In genomic region chr19:5080809-5081208, GRCh38 we compare ENCODE assay signal across 17 cellular contexts.
DNase-seq lines count a peak whose midpoint lies in the region; ATAC-seq, FAIRE-seq and TF ChIP-seq lines count a peak whose summit lies in the region.
"Had no signal": no experiment of that assay in that cellular context is flagged by ENCODE, and none has a peak within 500 bp of the region (broad histone marks: within the 10 kb centered on the region; RNA-seq: fewer than 3 reads in every experiment).

No MANE protein-coding gene starts in this region.

- H3K79me2 ChIP-seq in HCT116 (ENCODE audit: insufficient read depth, low read length) (no peaks in the 10 kb centered on the region), K562 (ENCODE audit: control insufficient read depth, insufficient read depth, low read length) (no peaks in the 10 kb centered on the region), trophoblast cell (ENCODE audit: control insufficient read depth, insufficient read depth, low read length, poor library complexity) (no peaks in the 10 kb centered on the region)

- H3K14ac ChIP-seq in trophoblast cell (ENCODE audit: low read length) = no peak overlapping the region

- H2BK5ac ChIP-seq in trophoblast cell (ENCODE audit: low read depth, low read length, poor library complexity) = no peak overlapping the region

- no peaks in the 10 kb centered on the region for H3K27me3 ChIP-seq in BE2C
- H3K27me3 ChIP-seq in HCT116 (ENCODE audit: insufficient read depth, low read length) = no peaks in the 10 kb centered on the region
- H3K27me3 ChIP-seq in K562 (ENCODE audit: control insufficient read depth in 2 of 2, insufficient read depth in 2 of 2, low read length in 2 of 2) = no peaks in the 10 kb centered on the region
- H3K27me3 ChIP-seq in trophoblast cell (ENCODE audit: insufficient read depth, low read length) = no peaks in the 10 kb centered on the region

- H3K4ac ChIP-seq in trophoblast cell (ENCODE audit: low read depth, low read length) = no peak overlapping the region

- H3K79me1 ChIP-seq in trophoblast cell (ENCODE audit: low read length) = no peaks in the 10 kb centered on the region

- no peak for TF ChIP-seq EP300 in K562 (IDR thresholded peaks at IDR 0.05; ENCODE audit: low read length)

- TSS peak; percentile 27 for BruUV-seq in HCT116 (replicated peaks; lab: Mats Ljungman, UMichigan)
- no TSS peak for BruUV-seq in K562 (replicated peaks; lab: Mats Ljungman, UMichigan)

- H3K36me3 Mint-ChIP-seq in endothelial cell (ENCODE audit: low read depth, unreplicated experiment) = peaks cover 15% of the 10 kb centered on the region

- POLR2A ChIA-PET in HCT116 (lab: Charles Lee) (no interaction called here), K562 (lab: Yijun Ruan, JAX) (no interaction called here)

- no peak overlapping the region for H2AK5ac ChIP-seq in trophoblast cell (ENCODE audit: low read length)

- no peaks in the 10 kb centered on the region for H3K9me1 ChIP-seq in K562 (ENCODE audit: control insufficient read depth, insufficient read depth, low read length)

- TF ChIP-seq CTCF in BE2C (IDR thresholded peaks at IDR 0.05; ENCODE audit: low read depth, low read length) (no peak), HCT116 (IDR thresholded peaks at IDR 0.05 in 2 of 3, conservative IDR thresholded peaks at IDR 0.05 in 1 of 3; ENCODE audit: borderline replicate concordance in 1 of 3, insufficient read depth in 1 of 3, low read depth in 2 of 3, low read length in 2 of 3) (no peak), K562 (IDR thresholded peaks at IDR 0.05 in 2 of 3, conservative IDR thresholded peaks at IDR 0.05 in 1 of 3; ENCODE audit: insufficient read depth in 2 of 3, low read depth in 1 of 3, low read length in 3 of 3) (no peak), endothelial cell (IDR thresholded peaks at IDR 0.05; ENCODE audit: unreplicated experiment) (no peak)

- H2BK120ac ChIP-seq in trophoblast cell (ENCODE audit: insufficient read depth, low read length, poor library complexity) = no peak overlapping the region

- 92% methylated on average over 19 of the region's 19 CpGs for WGBS in K562 (ENCODE audit: insufficient coverage, low coverage, missing lambda C conversion rate)
- WGBS in trophoblast cell (ENCODE audit: extremely low coverage, insufficient coverage, insufficient read length) = no CpG with 5 or more reads among the region's 19 CpGs

- H3K9ac ChIP-seq in HCT116 (ENCODE audit: low read length) = no peak overlapping the region
- no peak overlapping the region for H3K9ac ChIP-seq in K562 (ENCODE audit: insufficient read depth in 1 of 2, low read depth in 2 of 2, low read length in 2 of 2)
- no peak overlapping the region for H3K9ac ChIP-seq in trophoblast cell (ENCODE audit: low read length)
- H3K9ac ChIP-seq: KMS-11 had no signal

- FAIRE-seq in K562 (lab: Jason Lieb, UNC) = no peak
- FAIRE-seq in GM12891 (lab: Jason Lieb, UNC) = no peak
- FAIRE-seq: GM18507 had no signal

- no peak for TF ChIP-seq RAD21 in HCT116 (IDR thresholded peaks at IDR 0.05; ENCODE audit: low read depth)
- no peak for TF ChIP-seq RAD21 in K562 (CRISPR knock-in tag; conservative IDR thresholded peaks at IDR 0.05 in 1 of 2, IDR thresholded peaks at IDR 0.05 in 1 of 2)

- RAD21 ChIA-PET in HCT116 (lab: Charles Lee; ENCODE audit: low non-redundant PET in 1 of 2, low total read pairs in 2 of 2, uncharacterized antibody in 2 of 2, unreplicated experiment in 2 of 2) = no interaction called here

- H3K9me3 ChIP-seq in BE2C (no peaks in the 10 kb centered on the region), HCT116 (ENCODE audit: control insufficient read depth in 1 of 2, insufficient read depth in 1 of 2, low read depth in 1 of 2, low read length in 2 of 2) (no peaks in the 10 kb centered on the region), K562 (replicated peaks; ENCODE audit: control insufficient read depth, insufficient read depth, low read depth, low read length) (no peaks in the 10 kb centered on the region), trophoblast cell (ENCODE audit: insufficient read depth, low read depth, low read length) (no peaks in the 10 kb centered on the region)

- H3K23ac ChIP-seq in trophoblast cell (ENCODE audit: low read length) = no peak overlapping the region

- H4K12ac ChIP-seq in trophoblast cell (ENCODE audit: low read depth, low read length) = no peak overlapping the region

- H2AFZ ChIP-seq in HCT116 (ENCODE audit: low read depth, low read length, poor library complexity, severe bottlenecking) (no peak overlapping the region), K562 (ENCODE audit: low read depth, low read length) (no peak overlapping the region), trophoblast cell (ENCODE audit: insufficient read depth, low read length, poor library complexity) (no peak overlapping the region)

- no peak overlapping the region for H4K91ac ChIP-seq in trophoblast cell (ENCODE audit: low read depth, low read length)

- H3K27me3 Mint-ChIP-seq in endothelial cell (ENCODE audit: unreplicated experiment) = no peaks in the 10 kb centered on the region
- H3K27me3 Mint-ChIP-seq: IgD-negative memory B cell had no signal

- no peak overlapping the region for H3K27ac ChIP-seq in HCT116 (ENCODE audit: low read depth, low read length)
- no peak overlapping the region for H3K27ac ChIP-seq in K562 (ENCODE audit: extremely low read depth, low read depth, low read length)
- no peak overlapping the region for H3K27ac ChIP-seq in trophoblast cell (ENCODE audit: low read depth, low read length)
- H3K27ac ChIP-seq: KMS-11 had no signal

- intact Hi-C loops in HCT116 (cut with micrococcal nuclease) (no loop called here), K562 (cut with micrococcal nuclease) (no loop called here)

- H3K4me3 ChIP-seq in BE2C (ENCODE audit: low read depth, low read length) (peak overlapping the region; percentile 28; the same call in 1 of the 2 replicates), HCT116 (replicated peaks in 1 of 2; ENCODE audit: low read depth in 1 of 2, low read length in 2 of 2) (no peak overlapping the region), K562 (no peak overlapping the region), trophoblast cell (ENCODE audit: low read depth, low read length) (no peak overlapping the region)

- H3K36me3 ChIP-seq in BE2C (peaks cover 43% of the 10 kb centered on the region), HCT116 (ENCODE audit: control insufficient read depth in 1 of 2, insufficient read depth in 2 of 2, low read length in 2 of 2) (peaks cover 0 to 7% of the 10 kb centered on the region in 2 experiments; a peak in 2 of 4 replicates), K562 (ENCODE audit: control insufficient read depth, insufficient read depth, low read length) (peaks cover 61% of the 10 kb centered on the region; the same call in 1 of the 3 replicates), trophoblast cell (ENCODE audit: control insufficient read depth in 1 of 2, insufficient read depth in 2 of 2, low read length in 2 of 2) (peaks cover 79 to 81% of the 10 kb centered on the region in 2 experiments)

- H3K4me2 ChIP-seq in HCT116 (ENCODE audit: low read length) (no peak overlapping the region), K562 (ENCODE audit: insufficient read depth, low read length) (no peak overlapping the region), trophoblast cell (ENCODE audit: low read length) (no peak overlapping the region)
- H3K4me2 ChIP-seq: KMS-11 had no signal

- H3K4me3 Mint-ChIP-seq in endothelial cell (ENCODE audit: unreplicated experiment) = peak overlapping the region; percentile 77
- H3K4me3 Mint-ChIP-seq: CD14-positive monocyte; CD8-positive, alpha-beta T cell; IgD-negative memory B cell had no signal

- CTCF ChIA-PET in HCT116 (lab: Charles Lee) (no interaction called here), K562 (lab: Yijun Ruan, JAX; ENCODE audit: low intra/inter-chr PET ratio) (no interaction called here)

- DNase-seq in BE2C (no peak), HCT116 (ENCODE audit: low read depth, low spot score) (no peak), K562 (ENCODE audit: extremely low read depth in 1 of 4, low spot score in 3 of 4) (no peak), endothelial cell (ENCODE audit: low spot score) (no peak), GM12891 (ENCODE audit: insufficient read length, low spot score) (no peak), trophoblast cell (no peak)
- DNase-seq: ACHN; CD8-positive, alpha-beta T cell; DND-41; GF-D8; HCEC 1CT had no signal

- H4K20me1 ChIP-seq in HCT116 (ENCODE audit: insufficient read depth) (no peaks in the 10 kb centered on the region), K562 (replicated peaks; ENCODE audit: control insufficient read depth, insufficient read depth, low read length) (no peaks in the 10 kb centered on the region; the same call in 1 of the 2 replicates)

- H4K8ac ChIP-seq in trophoblast cell (ENCODE audit: low read depth, low read length) = no peak overlapping the region

- H3K4me1 Mint-ChIP-seq in endothelial cell (ENCODE audit: unreplicated experiment) = peaks cover 2% of the 10 kb centered on the region

- H3K18ac ChIP-seq in trophoblast cell (ENCODE audit: low read length) = no peak overlapping the region

- no peak overlapping the region for H3K27ac Mint-ChIP-seq in endothelial cell (ENCODE audit: unreplicated experiment)
- H3K27ac Mint-ChIP-seq: CD14-positive monocyte; CD8-positive, alpha-beta T cell; IgD-negative memory B cell had no signal

- H2BK12ac ChIP-seq in trophoblast cell (ENCODE audit: low read length) = no peak overlapping the region

- H3K4me1 ChIP-seq in BE2C = peaks cover 35% of the 10 kb centered on the region
- H3K4me1 ChIP-seq in HCT116 (ENCODE audit: control insufficient read depth in 1 of 2, insufficient read depth in 2 of 2, low read length in 2 of 2) = no peaks in the 10 kb centered on the region
- H3K4me1 ChIP-seq in K562 (replicated peaks in 1 of 2; ENCODE audit: control insufficient read depth in 2 of 2, insufficient read depth in 2 of 2, low read length in 2 of 2) = peaks cover 0 to 41% of the 10 kb centered on the region in 2 experiments; a peak in 3 of 5 replicates
- H3K4me1 ChIP-seq in trophoblast cell (ENCODE audit: control insufficient read depth in 1 of 2, insufficient read depth in 2 of 2, low read length in 2 of 2) = peaks cover 0 to 4% of the 10 kb centered on the region in 2 experiments

- TF ChIP-seq POLR2A in HCT116 (IDR thresholded peaks at IDR 0.05; ENCODE audit: borderline replicate concordance, extremely low read depth, insufficient read depth, insufficient read length) (no peak), K562 (conservative IDR thresholded peaks at IDR 0.05) (no peak), GM12891 (IDR thresholded peaks at IDR 0.05; ENCODE audit: low read depth, low read length) (no peak)

- H3K9me3 Mint-ChIP-seq in endothelial cell (ENCODE audit: unreplicated experiment) = no peaks in the 10 kb centered on the region
- H3K9me3 Mint-ChIP-seq: CD8-positive, alpha-beta T cell; IgD-negative memory B cell had no signal

- H3K9me2 ChIP-seq in HCT116 (ENCODE audit: insufficient read depth) = no peaks in the 10 kb centered on the region

- ATAC-seq in HCT116 = no peak
- no peak for ATAC-seq in K562
- ATAC-seq in GM19467 (IDR thresholded peaks at IDR 0.05; ENCODE audit: unreplicated experiment) = no peak
- ATAC-seq in HG03439 (IDR thresholded peaks at IDR 0.05; ENCODE audit: unreplicated experiment) = no peak
- ATAC-seq: CD8-positive, alpha-beta T cell had no signal

- in situ Hi-C loops in K562 (cut with MboI) = no loop called here

TF ChIP-seq in HCT116, 20 proteins besides CTCF, POLR2A, EP300 and RAD21 (continues in another document):
- TF ChIP-seq ZFX (IDR thresholded peaks at IDR 0.05) = no peak

TF ChIP-seq in GM12891, 5 proteins besides CTCF, POLR2A, EP300 and RAD21 (continues in another document):
- TF ChIP-seq SPI1 (IDR thresholded peaks at IDR 0.05; ENCODE audit: low read depth, low read length) = no peak
